12 cellular contexts compared by ENCODE assay signal in the genomic region with DNA sequence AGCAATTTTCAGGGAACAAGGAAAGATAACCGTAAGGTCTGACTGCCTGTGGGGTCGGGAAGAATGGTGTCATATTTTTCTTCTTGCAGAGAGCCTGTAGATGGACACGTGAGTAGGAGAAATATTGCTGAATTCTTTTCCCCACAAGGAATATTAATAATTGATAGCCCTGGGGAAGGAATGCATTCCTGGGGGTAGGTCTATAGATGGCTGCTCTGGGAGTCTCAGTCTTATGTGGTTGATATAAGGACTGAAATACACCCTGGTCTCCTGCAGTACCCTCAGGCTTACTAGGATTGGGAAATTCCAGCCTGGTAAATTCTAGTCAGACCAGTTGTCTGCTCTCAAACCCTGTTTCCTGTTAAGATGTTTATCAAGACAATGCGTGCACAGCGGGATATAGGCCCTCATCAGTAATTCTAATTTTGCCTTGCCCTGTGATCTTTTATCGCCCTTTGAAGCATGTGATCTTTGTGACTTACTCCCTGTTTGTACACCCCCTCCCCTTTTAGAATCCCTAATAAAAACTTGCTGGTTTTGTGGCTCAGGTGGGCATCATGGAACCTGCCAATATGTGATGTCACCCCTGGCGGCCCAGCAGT. TPM values are rescaled to one million over a fixed set of nuclear protein-coding genes. Genes with fewer than 3 reads are reported as not detected.
A peak's percentile ranks its signal among the peaks of the same experiment; 100 is the strongest.
DNase-seq lines count a peak whose midpoint lies in the region; ATAC-seq, FAIRE-seq and TF ChIP-seq lines count a peak whose summit lies in the region.
"Not testable (repeated sequence)": the region's sequence is repeated elsewhere in the genome, so short reads cannot be mapped to it uniquely, and the experiment has no call there.
"Had no signal": no experiment of that assay in that cellular context is flagged by ENCODE, and none has a peak within 500 bp of the region (broad histone marks: within the 10 kb centered on the region; RNA-seq: fewer than 3 reads in every experiment).

No MANE protein-coding gene starts in this region.

- not testable (repeated sequence) for ATAC-seq in WTC11, K562

- not testable (repeated sequence) for H3K4me2 ChIP-seq in K562 (ENCODE audit: insufficient read depth, low read length); mesendoderm (ENCODE audit: low read length)

- not testable (repeated sequence) for BruUV-seq in K562 (replicated peaks; lab: Mats Ljungman, UMichigan)

- not testable (repeated sequence) for H3K36me3 ChIP-seq in K562 (ENCODE audit: control insufficient read depth, insufficient read depth, low read length); mesendoderm (ENCODE audit: control insufficient read depth, insufficient read depth, low read length)

- peak; percentile 23 for DNase-seq in DMS53 (lab: John Stamatoyannopoulos, UW)
- DNase-seq in WTC11 (ENCODE audit: low spot score) = peak; percentile 28
- not testable (repeated sequence) for DNase-seq in K562 (ENCODE audit: extremely low read depth in 1 of 4, low spot score in 3 of 4)
- peak; percentile 16 for DNase-seq in epithelial cell of esophagus (ENCODE audit: low read depth)
- DNase-seq in mesendoderm = peak; percentile 40

- not testable (repeated sequence) for H3K27ac Mint-ChIP-seq in WTC11

- H3K27me3 ChIP-seq in K562 (ENCODE audit: control insufficient read depth in 2 of 2, insufficient read depth in 2 of 2, low read length in 2 of 2); mesendoderm (ENCODE audit: insufficient read depth, low read length, poor library complexity): not testable (repeated sequence)

- 68% methylated on average over 5 of the region's 7 CpGs for WGBS in K562 (ENCODE audit: insufficient coverage, low coverage, missing lambda C conversion rate)
- WGBS in mesendoderm (ENCODE audit: extremely low coverage, insufficient coverage, low lambda C conversion rate) = no CpG with 5 or more reads among the region's 7 CpGs

- H3K23ac ChIP-seq in mesendoderm (ENCODE audit: low read length) = not testable (repeated sequence)

- H3K9me3 ChIP-seq in K562 (replicated peaks; ENCODE audit: control insufficient read depth, insufficient read depth, low read depth, low read length) = not testable (repeated sequence)

- H2BK15ac ChIP-seq in mesendoderm (replicated peaks; ENCODE audit: low read depth) = not testable (repeated sequence)

- CTCF ChIA-PET in WTC11 (lab: Charles Lee); K562 (lab: Yijun Ruan, JAX; ENCODE audit: low intra/inter-chr PET ratio): not testable (repeated sequence)

- not testable (repeated sequence) for TF ChIP-seq EP300 in K562 (IDR thresholded peaks at IDR 0.05; ENCODE audit: low read length)

- H3K79me1 ChIP-seq in mesendoderm (ENCODE audit: low read length) = not testable (repeated sequence)

- H3K4me3 ChIP-seq in K562; epithelial cell of esophagus (ENCODE audit: low read length); mesendoderm (ENCODE audit: low read length): not testable (repeated sequence)

- FAIRE-seq in K562 (lab: Jason Lieb, UNC) = not testable (repeated sequence)

- H3K4me3 Mint-ChIP-seq in WTC11 = not testable (repeated sequence)

- H3K18ac ChIP-seq in mesendoderm (ENCODE audit: low read length) = not testable (repeated sequence)

- H2AK5ac ChIP-seq in mesendoderm (ENCODE audit: low read length) = not testable (repeated sequence)

- H4K8ac ChIP-seq in mesendoderm (ENCODE audit: low read depth, low read length) = not testable (repeated sequence)

- H3K56ac ChIP-seq in mesendoderm (ENCODE audit: low read length) = not testable (repeated sequence)

- H3K4me1 Mint-ChIP-seq in WTC11 = peaks cover 21% of the 10 kb centered on the region

- H3K9me3 Mint-ChIP-seq in WTC11 = peaks cover 23% of the 10 kb centered on the region

- POLR2A ChIA-PET in WTC11 (lab: Charles Lee); K562 (lab: Yijun Ruan, JAX): not testable (repeated sequence)

- not testable (repeated sequence) for H4K5ac ChIP-seq in mesendoderm (ENCODE audit: low read length)

- in situ Hi-C loops in K562 (cut with MboI) = not testable (repeated sequence)

- not testable (repeated sequence) for H3K4me1 ChIP-seq in K562 (replicated peaks in 1 of 2; ENCODE audit: control insufficient read depth in 2 of 2, insufficient read depth in 2 of 2, low read length in 2 of 2); mesendoderm (ENCODE audit: control insufficient read depth, low read depth, low read length)

- H4K20me1 ChIP-seq in K562 (replicated peaks; ENCODE audit: control insufficient read depth, insufficient read depth, low read length) = not testable (repeated sequence)

- not testable (repeated sequence) for H3K9ac ChIP-seq in K562 (ENCODE audit: insufficient read depth in 1 of 2, low read depth in 2 of 2, low read length in 2 of 2); mesendoderm (ENCODE audit: low read length)

- not testable (repeated sequence) for H2BK120ac ChIP-seq in mesendoderm (ENCODE audit: low read depth, low read length)

- not testable (repeated sequence) for H3K79me2 ChIP-seq in K562 (ENCODE audit: control insufficient read depth, insufficient read depth, low read length); mesendoderm (ENCODE audit: control insufficient read depth, insufficient read depth, low read length)

- intact Hi-C loops in K562 (cut with micrococcal nuclease) = not testable (repeated sequence)

- not testable (repeated sequence) for TF ChIP-seq CTCF in WTC11 (IDR thresholded peaks at IDR 0.05); K562 (IDR thresholded peaks at IDR 0.05 in 2 of 3, conservative IDR thresholded peaks at IDR 0.05 in 1 of 3; ENCODE audit: insufficient read depth in 2 of 3, low read depth in 1 of 3, low read length in 3 of 3); epithelial cell of esophagus (IDR thresholded peaks at IDR 0.05; ENCODE audit: insufficient read depth, low read depth, low read length, missing control alignments)

- peaks cover 12% of the 10 kb centered on the region for H3K27me3 Mint-ChIP-seq in WTC11 (ENCODE audit: low read depth)

- H2BK5ac ChIP-seq in mesendoderm (ENCODE audit: low read length) = not testable (repeated sequence)

- H3K4ac ChIP-seq in mesendoderm (ENCODE audit: low read depth, low read length) = not testable (repeated sequence)

- not testable (repeated sequence) for TF ChIP-seq POLR2A in K562 (conservative IDR thresholded peaks at IDR 0.05)

- H3K9me1 ChIP-seq in K562 (ENCODE audit: control insufficient read depth, insufficient read depth, low read length) = not testable (repeated sequence)

- not testable (repeated sequence) for TF ChIP-seq RAD21 in K562 (CRISPR knock-in tag; conservative IDR thresholded peaks at IDR 0.05 in 1 of 2, IDR thresholded peaks at IDR 0.05 in 1 of 2)

- H2AFZ ChIP-seq in K562 (ENCODE audit: low read depth, low read length) = not testable (repeated sequence)

- H3K36me3 Mint-ChIP-seq in WTC11 = peaks cover 20% of the 10 kb centered on the region

- not testable (repeated sequence) for H3K27ac ChIP-seq in K562 (ENCODE audit: extremely low read depth, low read depth, low read length); mesendoderm (ENCODE audit: low read depth, low read length)

RNA-seq across cellular contexts. Expression of gene FCGR3A, which starts 12.4 kb away (rescaled TPM):
- total RNA-seq in WTC11 (2021) (0.11 to 0.32 TPM (median 0.11 TPM) in 3 replicates), K562 (2014; rRNA removed) (0.12 TPM in 1 of 2 replicates, not detected in the other), K562 (2014; rRNA removed; fragmentation: Illumina TruSeq; extraction: Trizol) (not detected in 2 replicates), K562 (2015; rRNA removed; fragmentation: Illumina TruSeq; extraction: Trizol) (0.11 TPM in 2 replicates), K562 (2021) (0.29 and 0.56 TPM in 2 replicates)
- 0.81 and 1.4 TPM in 2 replicates for total RNA-seq in K562 (2011; cell fraction: chromatin; rRNA removed; ENCODE audit: low replicate concordance)
- total RNA-seq in K562 (2011; cell fraction: nucleolus; rRNA removed) = 0.39 and 0.67 TPM in 2 replicates
- 1.2 and 1.7 TPM in 2 replicates for total RNA-seq in K562 (2011; cell fraction: nucleoplasm; rRNA removed)
- polyA plus RNA-seq in K562 (2011; rRNA removed) (0.24 and 0.32 TPM in 2 replicates), K562 (2014; fragmentation: Illumina TruSeq; extraction: Trizol) (0.11 TPM in 1 of 2 replicates, not detected in the other), K562 (2014; fragmentation: Nextera tagmentation; extraction: Ambion mirVana) (under 1 TPM; 0.04 to 0.15 TPM), K562 (2014; rRNA removed) (0.04 and 0.13 TPM in 2 replicates)
- 0.04 and 0.18 TPM in 2 replicates for polyA plus RNA-seq in K562 (2011; cell fraction: cytosol; rRNA removed)
- polyA plus RNA-seq in K562 (2011; cell fraction: nucleus; rRNA removed) = 0.37 and 0.51 TPM in 2 replicates
- 0.21 TPM in 2 replicates for polyA plus RNA-seq in K562 (2012)
- 0.45 and 0.49 TPM in 2 replicates for polyA minus RNA-seq in K562 (2011; rRNA and poly(A)+ RNA removed)
- polyA minus RNA-seq in K562 (2011; cell fraction: cytosol; rRNA and poly(A)+ RNA removed) = not detected in 2 replicates
- 0.54 and 1.1 TPM in 2 replicates for polyA minus RNA-seq in K562 (2011; cell fraction: nucleus; rRNA and poly(A)+ RNA removed)
- polyA plus RNA-seq in mesendoderm (2013, experiment 1 of 2) = not detected
- not detected for polyA plus RNA-seq in mesendoderm (2013, experiment 2 of 2)
- total RNA-seq: A172, A673, Daoy, H4, H9 had no signal
- polyA plus RNA-seq: BJ had no signal

RNA-seq across cellular contexts. Expression of gene HSPA6, which starts 12.8 kb away (rescaled TPM):
- total RNA-seq in WTC11 (2021) (0.16 to 0.22 TPM in 2 of 3 replicates, not detected in the other), K562 (2014; rRNA removed) (3.0 and 3.3 TPM in 2 replicates), K562 (2014; rRNA removed; fragmentation: Illumina TruSeq; extraction: Trizol) (1.1 and 1.6 TPM in 2 replicates), K562 (2015; rRNA removed; fragmentation: Illumina TruSeq; extraction: Trizol) (2.3 and 2.4 TPM in 2 replicates), K562 (2021) (3.0 and 3.9 TPM in 2 replicates)
- total RNA-seq in K562 (2011; cell fraction: chromatin; rRNA removed; ENCODE audit: low replicate concordance) = 16.7 and 32.8 TPM in 2 replicates
- 22.5 and 30.7 TPM in 2 replicates for total RNA-seq in K562 (2011; cell fraction: nucleolus; rRNA removed)
- 11.7 and 19.8 TPM in 2 replicates for total RNA-seq in K562 (2011; cell fraction: nucleoplasm; rRNA removed)
- polyA plus RNA-seq in K562 (2011; rRNA removed) (10.0 and 14.3 TPM in 2 replicates), K562 (2014; fragmentation: Illumina TruSeq; extraction: Trizol) (2.3 and 2.7 TPM in 2 replicates), K562 (2014; fragmentation: Nextera tagmentation; extraction: Ambion mirVana) (under 1 TPM; 0.15 to 0.21 TPM), K562 (2014; rRNA removed) (4.6 and 4.7 TPM in 2 replicates)
- 14.1 and 14.5 TPM in 2 replicates for polyA plus RNA-seq in K562 (2011; cell fraction: cytosol; rRNA removed)
- 74.9 and 104 TPM in 2 replicates for polyA plus RNA-seq in K562 (2011; cell fraction: nucleus; rRNA removed)
- 5.0 and 15.7 TPM in 2 replicates for polyA plus RNA-seq in K562 (2012)
- polyA minus RNA-seq in K562 (2011; rRNA and poly(A)+ RNA removed) = 5.8 and 5.9 TPM in 2 replicates
- polyA minus RNA-seq in K562 (2011; cell fraction: cytosol; rRNA and poly(A)+ RNA removed) = 2.6 and 3.2 TPM in 2 replicates
- polyA minus RNA-seq in K562 (2011; cell fraction: nucleus; rRNA and poly(A)+ RNA removed) = 10.4 and 13.9 TPM in 2 replicates
- polyA plus RNA-seq in mesendoderm (2013, experiment 1 of 2) = not detected
- polyA plus RNA-seq in mesendoderm (2013, experiment 2 of 2) = not detected
- total RNA-seq: H9 had no signal

RNA-seq across cellular contexts. Expression of gene FCGR2A, which starts 31.9 kb away (rescaled TPM):
- total RNA-seq in WTC11 (2021) = 0.74 to 1.1 TPM (median 0.80 TPM) in 3 replicates
- 389 and 599 TPM in 2 replicates for total RNA-seq in K562 (2011; cell fraction: chromatin; rRNA removed; ENCODE audit: low replicate concordance)
- 541 and 613 TPM in 2 replicates for total RNA-seq in K562 (2011; cell fraction: nucleolus; rRNA removed)
- 545 and 616 TPM in 2 replicates for total RNA-seq in K562 (2011; cell fraction: nucleoplasm; rRNA removed)
- total RNA-seq in K562 (2014; rRNA removed) = 101 and 112 TPM in 2 replicates
- total RNA-seq in K562 (2014; rRNA removed; fragmentation: Illumina TruSeq; extraction: Trizol) = 113 and 127 TPM in 2 replicates
- total RNA-seq in K562 (2015; rRNA removed; fragmentation: Illumina TruSeq; extraction: Trizol) = 117 and 130 TPM in 2 replicates
- total RNA-seq in K562 (2021) = 84.4 and 97.8 TPM in 2 replicates
- 373 and 504 TPM in 2 replicates for polyA plus RNA-seq in K562 (2011; rRNA removed)
- 431 and 516 TPM in 2 replicates for polyA plus RNA-seq in K562 (2011; cell fraction: cytosol; rRNA removed)
- 298 and 350 TPM in 2 replicates for polyA plus RNA-seq in K562 (2011; cell fraction: nucleus; rRNA removed)
- polyA plus RNA-seq in K562 (2012) = 85.7 and 203 TPM in 2 replicates
- 147 and 151 TPM in 2 replicates for polyA plus RNA-seq in K562 (2014; fragmentation: Illumina TruSeq; extraction: Trizol)
- polyA plus RNA-seq in K562 (2014; fragmentation: Nextera tagmentation; extraction: Ambion mirVana) = 100 to 1,000 TPM in 1 of 2 experiments, 10 to 100 TPM in 1; 80.0 to 112 TPM
- polyA plus RNA-seq in K562 (2014; rRNA removed) = 124 and 132 TPM in 2 replicates
- 536 and 660 TPM in 2 replicates for polyA minus RNA-seq in K562 (2011; rRNA and poly(A)+ RNA removed)
- polyA minus RNA-seq in K562 (2011; cell fraction: cytosol; rRNA and poly(A)+ RNA removed) = 195 and 278 TPM in 2 replicates
- 253 and 509 TPM in 2 replicates for polyA minus RNA-seq in K562 (2011; cell fraction: nucleus; rRNA and poly(A)+ RNA removed)
- 0.62 TPM for polyA plus RNA-seq in mesendoderm (2013, experiment 1 of 2)
- 0.50 TPM for polyA plus RNA-seq in mesendoderm (2013, experiment 2 of 2)
- total RNA-seq: A673, Daoy had no signal
- polyA plus RNA-seq: CD8-positive, alpha-beta memory T cell had no signal

Comparison
In these comparisons a context has a peak if more than half of its experiments do, and no peak if none do; other contexts are left out.
1. RNA of gene FCGR2A, which starts 31.9 kb away (total RNA-seq): 84.4 to 616 TPM in K562; 0.74 to 1.1 TPM in WTC11; every median in the first group is over 10 times any median in the second.